In the genomic region with DNA sequence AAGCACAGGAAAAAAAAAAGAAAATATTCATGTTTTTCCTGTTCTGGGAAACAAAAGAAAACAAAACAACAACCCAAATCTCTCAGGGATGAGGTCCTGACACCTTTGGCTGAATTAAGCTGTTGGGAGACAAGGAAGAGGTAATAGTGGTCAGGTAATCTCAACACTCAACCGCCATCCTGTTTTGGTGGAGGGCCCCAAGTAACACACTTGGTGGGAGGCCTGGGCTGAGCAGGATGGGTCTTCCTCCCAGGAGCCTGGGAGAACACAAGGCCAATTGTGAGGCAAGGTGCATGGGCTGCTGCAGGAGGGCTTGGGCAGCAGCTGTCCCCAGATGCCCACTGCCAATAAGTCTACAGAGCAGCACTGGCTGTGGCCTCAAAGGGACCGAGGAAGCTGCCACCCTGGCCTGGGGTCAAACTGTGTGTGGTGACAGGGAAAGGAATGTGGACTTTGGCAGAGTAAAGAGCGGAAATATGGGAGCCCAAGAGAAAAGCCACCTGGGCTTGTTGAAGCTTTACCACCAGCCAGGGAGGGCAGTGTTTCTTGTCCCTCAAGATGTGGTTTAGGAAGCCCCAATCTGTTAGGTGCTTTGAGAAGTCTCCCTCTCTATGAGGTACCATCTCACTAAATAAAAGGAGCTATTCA, we compare ENCODE assay signal across 15 cellular contexts.
DNase-seq lines count a peak whose midpoint lies in the region; ATAC-seq and TF ChIP-seq lines count a peak whose summit lies in the region.
"Had no signal": no experiment of that assay in that cellular context is flagged by ENCODE, and none has a peak within 500 bp of the region (broad histone marks: within the 10 kb centered on the region; RNA-seq: fewer than 3 reads in every experiment).

No MANE protein-coding gene starts in this region.

- H3K4me3 ChIP-seq in OCI-LY7 (ENCODE audit: low read depth, low read length, poor library complexity, severe bottlenecking) (no peak overlapping the region), mammary epithelial cell (replicated peaks in 1 of 3; ENCODE audit: insufficient read depth in 1 of 3, low read depth in 2 of 3, low read length in 3 of 3) (no peak overlapping the region)
- no peak overlapping the region for H3K4me3 ChIP-seq in CD4-positive, alpha-beta memory T cell (ENCODE audit: low read length in 2 of 2)
- H3K4me3 ChIP-seq in CD8-positive, alpha-beta T cell (ENCODE audit: low read depth, low read length), result no peak overlapping the region
- H3K4me3 ChIP-seq: body of pancreas, coronary artery, K562, mucosa of descending colon, sigmoid colon had no signal

- no TSS peak for BruUV-seq in OCI-LY7 (replicated peaks; lab: Mats Ljungman, UMichigan)
- no TSS peak for BruUV-seq in mammary epithelial cell (replicated peaks; lab: Mats Ljungman, UMichigan)

- H3K9ac ChIP-seq in mammary epithelial cell (ENCODE audit: insufficient read depth, low read length), result no peak overlapping the region

- TF ChIP-seq CTCF in OCI-LY7 (conservative IDR thresholded peaks at IDR 0.05; ENCODE audit: low read length) (no peak), mammary epithelial cell (conservative IDR thresholded peaks at IDR 0.05 in 1 of 2, IDR thresholded peaks at IDR 0.05 in 1 of 2; ENCODE audit: extremely low read depth in 1 of 2, insufficient read depth in 1 of 2, low read depth in 1 of 2, low read length in 2 of 2) (no peak)
- TF ChIP-seq CTCF in CD8-positive, alpha-beta T cell (IDR thresholded peaks at IDR 0.05), result no peak

- intact Hi-C loops in OCI-LY7 (cut with micrococcal nuclease; ENCODE audit: unreplicated experiment), result loop anchor here (1.0 to 10.0 kb wide), 2 partner anchors 501 to 612 kb away; no protein-coding TSS in a partner anchor
- intact Hi-C loops in mammary epithelial cell (cut with micrococcal nuclease), result loop anchor here (1.0 to 10.0 kb wide), 6 partner anchors 179 to 612 kb away; no protein-coding TSS in a partner anchor
- intact Hi-C loops in CD4-positive, alpha-beta memory T cell (cut with micrococcal nuclease), result loop anchor here (2.0 to 5.0 kb wide), 2 partner anchors 649 to 762 kb away; no protein-coding TSS in a partner anchor
- intact Hi-C loops in CD8-positive, alpha-beta T cell (cut with DNase I, micrococcal nuclease), result loop anchor here in 1 of 2 experiments (1.0 kb wide), 1 partner anchor 612 kb away; no protein-coding TSS in a partner anchor

- H4K20me1 ChIP-seq in OCI-LY7 (ENCODE audit: insufficient read depth, low read length), result no peaks in the 10 kb centered on the region
- H4K20me1 ChIP-seq in mammary epithelial cell (ENCODE audit: insufficient read depth, low read length), result no peaks in the 10 kb centered on the region

- DNase-seq in stimulated activated naive CD8-positive, alpha-beta T cell treated with anti-CD3 and anti-CD28 coated beads, Interleukin-15, amount 100 ng/mL, for 72 hours, result no peak
- no peak for DNase-seq in stimulated activated naive CD8-positive, alpha-beta T cell treated with anti-CD3 and anti-CD28 coated beads, Interleukin-15, Interleukin-2, amounts not matched to agents 100 U/mL and 50 U/mL, for 24 hours
- DNase-seq in OCI-LY7 (ENCODE audit: low spot score) (no peak), left kidney (ENCODE audit: low read depth, low spot score) (peak; percentile 52), mammary epithelial cell (no peak), NCI-H128 (lab: John Stamatoyannopoulos, UW; ENCODE audit: unreplicated experiment) (no peak)
- no peak for DNase-seq in CD4-positive, alpha-beta memory T cell
- no peak for DNase-seq in CD8-positive, alpha-beta T cell
- DNase-seq: sigmoid colon had no signal

- peak overlapping the region; percentile 78 for H2AFZ ChIP-seq in OCI-LY7 (ENCODE audit: low read length)
- H2AFZ ChIP-seq in mammary epithelial cell (ENCODE audit: low read depth, low read length), result no peak overlapping the region

- WGBS in mammary epithelial cell (ENCODE audit: low coverage, missing lambda C conversion rate), result 60% methylated on average over 3 of the region's 3 CpGs

- no peaks in the 10 kb centered on the region for H3K9me3 Mint-ChIP-seq in stimulated activated naive CD8-positive, alpha-beta T cell treated with anti-CD3 and anti-CD28 coated beads, Interleukin-15, amount 100 ng/mL, for 72 hours
- H3K9me3 Mint-ChIP-seq in CD4-positive, alpha-beta memory T cell, result no peaks in the 10 kb centered on the region
- H3K9me3 Mint-ChIP-seq in CD8-positive, alpha-beta T cell, result no peaks in the 10 kb centered on the region
- H3K9me3 Mint-ChIP-seq: activated naive CD8-positive, alpha-beta T cell treated with anti-CD3 and anti-CD28 coated beads for 36 hours; stimulated activated naive CD8-positive, alpha-beta T cell treated with anti-CD3 and anti-CD28 coated beads, Interleukin-15, Interleukin-2, amounts not matched to agents 100 ng/mL and 50 ng/mL, for 24 hours had no signal

- H3K79me2 ChIP-seq in OCI-LY7 (ENCODE audit: insufficient read depth, low read depth, low read length), result no peaks in the 10 kb centered on the region
- H3K79me2 ChIP-seq in mammary epithelial cell (ENCODE audit: insufficient read depth, low read length), result no peaks in the 10 kb centered on the region

- H3K4me2 ChIP-seq in OCI-LY7 (ENCODE audit: low read length), result no peak overlapping the region
- no peak overlapping the region for H3K4me2 ChIP-seq in mammary epithelial cell (ENCODE audit: insufficient read depth, low read depth, low read length)

- in situ Hi-C loops in mammary epithelial cell (cut with MboI; ENCODE audit: low sequenced_read_pairs in 2 of 2), result loop anchor here in 1 of 2 donors (25.0 kb wide), 1 partner anchor 622 kb away; no protein-coding TSS in a partner anchor

- H3K9me3 ChIP-seq in OCI-LY7 (ENCODE audit: low read length) (no peaks in the 10 kb centered on the region), mammary epithelial cell (replicated peaks; ENCODE audit: insufficient read depth, low read length) (no peaks in the 10 kb centered on the region)
- no peaks in the 10 kb centered on the region for H3K9me3 ChIP-seq in CD4-positive, alpha-beta memory T cell (ENCODE audit: control insufficient read depth in 1 of 2, low read length in 2 of 2)
- no peaks in the 10 kb centered on the region for H3K9me3 ChIP-seq in CD8-positive, alpha-beta T cell (ENCODE audit: low read length)
- H3K9me3 ChIP-seq: body of pancreas, mucosa of descending colon, sigmoid colon had no signal

- peak; percentile 28 for ATAC-seq in stimulated activated naive CD8-positive, alpha-beta T cell treated with anti-CD3 and anti-CD28 coated beads, Interleukin-15, amount 100 ng/mL, for 72 hours
- no peak for ATAC-seq in stimulated activated naive CD8-positive, alpha-beta T cell treated with anti-CD3 and anti-CD28 coated beads, Interleukin-15, Interleukin-2, amounts not matched to agents 100 U/mL and 50 U/mL, for 24 hours
- no peak for ATAC-seq in CD8-positive, alpha-beta T cell

- H3K4me1 ChIP-seq in OCI-LY7 (ENCODE audit: insufficient read depth, low read length, poor library complexity, severe bottlenecking) (peaks cover 23% of the 10 kb centered on the region), mammary epithelial cell (ENCODE audit: insufficient read depth, low read length) (no peaks in the 10 kb centered on the region)
- no peaks in the 10 kb centered on the region for H3K4me1 ChIP-seq in CD4-positive, alpha-beta memory T cell (ENCODE audit: insufficient read depth, low read length)
- H3K4me1 ChIP-seq in CD8-positive, alpha-beta T cell (ENCODE audit: insufficient read depth, low read length), result no peaks in the 10 kb centered on the region
- H3K4me1 ChIP-seq: body of pancreas, sigmoid colon had no signal

- no peak overlapping the region for H3K4me3 Mint-ChIP-seq in stimulated activated naive CD8-positive, alpha-beta T cell treated with anti-CD3 and anti-CD28 coated beads, Interleukin-15, amount 100 ng/mL, for 72 hours
- H3K4me3 Mint-ChIP-seq in CD4-positive, alpha-beta memory T cell, result no peak overlapping the region
- no peak overlapping the region for H3K4me3 Mint-ChIP-seq in CD8-positive, alpha-beta T cell
- H3K4me3 Mint-ChIP-seq: activated naive CD8-positive, alpha-beta T cell treated with anti-CD3 and anti-CD28 coated beads for 36 hours; stimulated activated naive CD8-positive, alpha-beta T cell treated with anti-CD3 and anti-CD28 coated beads, Interleukin-15, Interleukin-2, amounts not matched to agents 100 ng/mL and 50 ng/mL, for 24 hours had no signal

- no peaks in the 10 kb centered on the region for H3K27me3 ChIP-seq in mammary epithelial cell (ENCODE audit: insufficient read depth, low read length)
- H3K27me3 ChIP-seq in CD4-positive, alpha-beta memory T cell (ENCODE audit: insufficient read depth, low read length), result no peaks in the 10 kb centered on the region
- no peaks in the 10 kb centered on the region for H3K27me3 ChIP-seq in CD8-positive, alpha-beta T cell (ENCODE audit: insufficient read depth, low read length)
- H3K27me3 ChIP-seq: body of pancreas, sigmoid colon had no signal

- H3K27ac ChIP-seq in OCI-LY7 (ENCODE audit: low read depth, low read length, poor library complexity, severe bottlenecking), result no peak overlapping the region
- H3K27ac ChIP-seq in mammary epithelial cell (ENCODE audit: insufficient read depth, low read depth, low read length), result no peak overlapping the region
- H3K27ac ChIP-seq in CD4-positive, alpha-beta memory T cell (ENCODE audit: low read depth, low read length), result no peak overlapping the region
- H3K27ac ChIP-seq in CD8-positive, alpha-beta T cell (ENCODE audit: low read depth, low read length), result no peak overlapping the region
- H3K27ac ChIP-seq: body of pancreas, coronary artery, sigmoid colon had no signal

- H3K27ac Mint-ChIP-seq in stimulated activated naive CD8-positive, alpha-beta T cell treated with anti-CD3 and anti-CD28 coated beads, Interleukin-15, amount 100 ng/mL, for 72 hours, result peak overlapping the region in 1 of 2 donors; percentile 78
- peak overlapping the region in 1 of 7 donors; percentile 8 for H3K27ac Mint-ChIP-seq in CD4-positive, alpha-beta memory T cell
- no peak overlapping the region for H3K27ac Mint-ChIP-seq in CD8-positive, alpha-beta T cell
- H3K27ac Mint-ChIP-seq: activated naive CD8-positive, alpha-beta T cell treated with anti-CD3 and anti-CD28 coated beads for 36 hours; stimulated activated naive CD8-positive, alpha-beta T cell treated with anti-CD3 and anti-CD28 coated beads, Interleukin-15, Interleukin-2, amounts not matched to agents 100 ng/mL and 50 ng/mL, for 24 hours had no signal

- no peaks in the 10 kb centered on the region for H3K9me2 ChIP-seq in OCI-LY7 (ENCODE audit: insufficient read depth, low read length)

- H3K27me3 Mint-ChIP-seq in stimulated activated naive CD8-positive, alpha-beta T cell treated with anti-CD3 and anti-CD28 coated beads, Interleukin-15, amount 100 ng/mL, for 72 hours, result peaks cover 36% of the 10 kb centered on the region
- peaks cover 0 to 8% of the 10 kb centered on the region in 2 donors for H3K27me3 Mint-ChIP-seq in CD4-positive, alpha-beta memory T cell
- no peaks in the 10 kb centered on the region for H3K27me3 Mint-ChIP-seq in CD8-positive, alpha-beta T cell (ENCODE audit: low read depth)

- no peaks in the 10 kb centered on the region for H3K36me3 Mint-ChIP-seq in CD4-positive, alpha-beta memory T cell
- H3K36me3 Mint-ChIP-seq in CD8-positive, alpha-beta T cell, result no peaks in the 10 kb centered on the region
- H3K36me3 Mint-ChIP-seq: activated naive CD8-positive, alpha-beta T cell treated with anti-CD3 and anti-CD28 coated beads for 36 hours had no signal

- peaks cover 5% of the 10 kb centered on the region for H3K4me1 Mint-ChIP-seq in stimulated activated naive CD8-positive, alpha-beta T cell treated with anti-CD3 and anti-CD28 coated beads, Interleukin-15, amount 100 ng/mL, for 72 hours
- no peaks in the 10 kb centered on the region for H3K4me1 Mint-ChIP-seq in CD4-positive, alpha-beta memory T cell
- no peaks in the 10 kb centered on the region for H3K4me1 Mint-ChIP-seq in CD8-positive, alpha-beta T cell (ENCODE audit: low read depth)
- H3K4me1 Mint-ChIP-seq: activated naive CD8-positive, alpha-beta T cell treated with anti-CD3 and anti-CD28 coated beads for 36 hours had no signal

- CTCF ChIA-PET in OCI-LY7 (lab: Charles Lee; ENCODE audit: unreplicated experiment) (no interaction called here), mammary epithelial cell (lab: Charles Lee; ENCODE audit: low non-redundant PET) (no interaction called here)
- CTCF ChIA-PET in CD4-positive, alpha-beta memory T cell (lab: Charles Lee; ENCODE audit: partially characterized antibody), result interaction anchor here (1.1 to 2.1 kb wide), 3 partner anchors 611 to 615 kb away, joined by 4 to 10 read pairs (median 4); no protein-coding TSS in a partner anchor
- CTCF ChIA-PET in CD8-positive, alpha-beta T cell (lab: Charles Lee), result interaction anchor here (0.7 to 1.0 kb wide), 4 partner anchors 9 to 607 kb away, joined by 3 to 4 read pairs (median 4); no protein-coding TSS in a partner anchor

- POLR2A ChIA-PET in OCI-LY7 (lab: Charles Lee), result interaction anchor here (0.6 kb wide), 1 partner anchor 275 kb away, joined by 3 read pairs; no protein-coding TSS in a partner anchor
- POLR2A ChIA-PET in CD4-positive, alpha-beta memory T cell (lab: Charles Lee; ENCODE audit: partially characterized antibody), result interaction anchor here (0.7 kb wide), 1 partner anchor 364 kb away, joined by 4 read pairs; no protein-coding TSS in a partner anchor
- POLR2A ChIA-PET in CD8-positive, alpha-beta T cell (lab: Charles Lee), result no interaction called here

- dilution Hi-C loops in mammary epithelial cell (cut with HindIII; ENCODE audit: low sequenced_read_pairs), result no loop called here

- H3K36me3 ChIP-seq in OCI-LY7 (ENCODE audit: insufficient read depth, low read length) (no peaks in the 10 kb centered on the region), mammary epithelial cell (ENCODE audit: insufficient read depth, low read length) (no peaks in the 10 kb centered on the region)
- no peaks in the 10 kb centered on the region for H3K36me3 ChIP-seq in CD4-positive, alpha-beta memory T cell (ENCODE audit: insufficient read depth, low read length)
- no peaks in the 10 kb centered on the region for H3K36me3 ChIP-seq in CD8-positive, alpha-beta T cell (ENCODE audit: insufficient read depth, low read length)
- H3K36me3 ChIP-seq: sigmoid colon had no signal

Comparison
In these comparisons a context has a peak if more than half of its experiments do, and no peak if none do; other contexts are left out.
1. CTCF ChIA-PET loops: an anchor here in CD4-positive, alpha-beta memory T cell (1.1 to 2.1 kb wide) and CD8-positive, alpha-beta T cell (0.7 to 1.0 kb wide); none called in OCI-LY7 and mammary epithelial cell.